In genomic region chr12:117098361-117099217, GRCh38 we compare ENCODE assay signal across 8 cellular contexts. TPM values are rescaled to one million over a fixed set of nuclear protein-coding genes. Genes with fewer than 3 reads are reported as not detected.
A peak's percentile ranks its signal among the peaks of the same experiment; 100 is the strongest.
DNase-seq lines count a peak whose midpoint lies in the region; ATAC-seq and TF ChIP-seq lines count a peak whose summit lies in the region.

No MANE protein-coding gene starts in this region.

- intact Hi-C loops in left colon (cut with DNase I, micrococcal nuclease), result no loop called here

- peaks cover 27% of the 10 kb centered on the region for H3K27me3 Mint-ChIP-seq in activated naive CD8-positive, alpha-beta T cell treated with anti-CD3 and anti-CD28 coated beads, Interleukin-2, amount 10 ng/mL, durations not matched to agents 7 days and 5 days
- H3K27me3 Mint-ChIP-seq in stimulated activated naive B cell treated with anti-CD40 and anti-IgM and Interleukin-4, amounts not matched to agents 10 μg/mL and 1 μg/mL and 100 μg/mL, for 72 hours, result peaks cover 28 to 49% of the 10 kb centered on the region in 2 donors

- no peaks in the 10 kb centered on the region for H3K36me3 ChIP-seq in H7 (replicated peaks; ENCODE audit: control insufficient read depth, insufficient read depth, low read length)
- H3K36me3 ChIP-seq in Loucy (ENCODE audit: insufficient read depth, low read length), result peaks cover 4% of the 10 kb centered on the region; the same call in 1 of the 2 replicates

- H4K20me1 ChIP-seq in Loucy (ENCODE audit: insufficient read depth, low read length, poor library complexity, severe bottlenecking), result peaks cover 50% of the 10 kb centered on the region

- peak overlapping the region; percentile 85; the same call in 1 of the 2 replicates for H2AFZ ChIP-seq in Loucy (ENCODE audit: low read length)

- peaks cover 57% of the 10 kb centered on the region for H3K79me2 ChIP-seq in Loucy (ENCODE audit: insufficient read depth, low read length)

- no peaks in the 10 kb centered on the region for H3K9me2 ChIP-seq in Loucy (replicated peaks; ENCODE audit: low read depth, low read length)

- H3K9me3 Mint-ChIP-seq in activated naive CD8-positive, alpha-beta T cell treated with anti-CD3 and anti-CD28 coated beads, Interleukin-2, amount 10 ng/mL, durations not matched to agents 7 days and 5 days, result no peaks in the 10 kb centered on the region
- no peaks in the 10 kb centered on the region for H3K9me3 Mint-ChIP-seq in stimulated activated naive B cell treated with anti-CD40 and anti-IgM and Interleukin-4, amounts not matched to agents 10 μg/mL and 1 μg/mL and 100 μg/mL, for 72 hours

- H3K9me3 ChIP-seq in Loucy (ENCODE audit: insufficient read depth, low read depth, low read length), result no peaks in the 10 kb centered on the region

- in situ Hi-C loops in GM13976 (cut with MboI; ENCODE audit: low sequenced_read_pairs, unreplicated experiment), result no loop called here

- peak overlapping the region; percentile 99 for H3K4me2 ChIP-seq in Loucy (ENCODE audit: low read depth, low read length, poor library complexity, severe bottlenecking)

- peaks cover 26% of the 10 kb centered on the region for H3K4me1 Mint-ChIP-seq in activated naive CD8-positive, alpha-beta T cell treated with anti-CD3 and anti-CD28 coated beads, Interleukin-2, amount 10 ng/mL, durations not matched to agents 7 days and 5 days
- peaks cover 6 to 15% of the 10 kb centered on the region in 2 donors for H3K4me1 Mint-ChIP-seq in stimulated activated naive B cell treated with anti-CD40 and anti-IgM and Interleukin-4, amounts not matched to agents 10 μg/mL and 1 μg/mL and 100 μg/mL, for 72 hours

- H3K27me3 ChIP-seq in H7 (ENCODE audit: control insufficient read depth, insufficient read depth, low read length) (peaks cover 20% of the 10 kb centered on the region), Loucy (ENCODE audit: insufficient read depth, low read length, poor library complexity, severe bottlenecking) (no peaks in the 10 kb centered on the region)

- peak overlapping the region; percentile 34 for H3K27ac Mint-ChIP-seq in activated naive CD8-positive, alpha-beta T cell treated with anti-CD3 and anti-CD28 coated beads, Interleukin-2, amount 10 ng/mL, durations not matched to agents 7 days and 5 days
- H3K27ac Mint-ChIP-seq in stimulated activated naive B cell treated with anti-CD40 and anti-IgM and Interleukin-4, amounts not matched to agents 10 μg/mL and 1 μg/mL and 100 μg/mL, for 72 hours, result no peak overlapping the region

- H3K9ac ChIP-seq in Loucy (ENCODE audit: low read depth, low read length, poor library complexity, severe bottlenecking), result peak overlapping the region; percentile 83

- POLR2A ChIA-PET in activated naive CD8-positive, alpha-beta T cell treated with anti-CD3 and anti-CD28 coated beads, Interleukin-2, amount 10 ng/mL, durations not matched to agents 7 days and 5 days (lab: Charles Lee), result interaction anchor here (0.6 to 3.6 kb wide), 2 partner anchors 7 to 35 kb away, joined by 3 to 52 read pairs; no protein-coding TSS in a partner anchor

- H3K4me3 Mint-ChIP-seq in activated naive CD8-positive, alpha-beta T cell treated with anti-CD3 and anti-CD28 coated beads, Interleukin-2, amount 10 ng/mL, durations not matched to agents 7 days and 5 days, result peak overlapping the region; percentile 83
- peak overlapping the region; percentile 74 to 77 for H3K4me3 Mint-ChIP-seq in stimulated activated naive B cell treated with anti-CD40 and anti-IgM and Interleukin-4, amounts not matched to agents 10 μg/mL and 1 μg/mL and 100 μg/mL, for 72 hours

- no peaks in the 10 kb centered on the region for H3F3A ChIP-seq in Loucy (ENCODE audit: low read depth)

- ATAC-seq in activated naive CD8-positive, alpha-beta T cell treated with anti-CD3 and anti-CD28 coated beads, Interleukin-2, amount 10 ng/mL, durations not matched to agents 7 days and 5 days (ENCODE audit: low read depth), result peak; percentile 21
- peak; percentile 41 for ATAC-seq in left colon
- peak; percentile 30 to 40 for ATAC-seq in stimulated activated naive B cell treated with anti-CD40 and anti-IgM and Interleukin-4, amounts not matched to agents 10 μg/mL and 1 μg/mL and 100 μg/mL, for 72 hours (replicated peaks)

- peaks cover 65% of the 10 kb centered on the region for H3K4me1 ChIP-seq in Loucy (ENCODE audit: insufficient read depth, low read length, poor library complexity, severe bottlenecking)

- H3K36me3 Mint-ChIP-seq in activated naive CD8-positive, alpha-beta T cell treated with anti-CD3 and anti-CD28 coated beads, Interleukin-2, amount 10 ng/mL, durations not matched to agents 7 days and 5 days, result peaks cover 7% of the 10 kb centered on the region
- peaks cover 0 to 7% of the 10 kb centered on the region in 2 donors for H3K36me3 Mint-ChIP-seq in stimulated activated naive B cell treated with anti-CD40 and anti-IgM and Interleukin-4, amounts not matched to agents 10 μg/mL and 1 μg/mL and 100 μg/mL, for 72 hours

- H3K4me3 ChIP-seq in H7 (ENCODE audit: insufficient read depth, low read depth, low read length) (peak overlapping the region; percentile 56), Loucy (ENCODE audit: low read length, poor library complexity, severe bottlenecking) (peak overlapping the region; percentile 96)

- DNase-seq in GM13976 (ENCODE audit: low spot score), result peak; percentile 80
- DNase-seq in H7, result peak; percentile 89
- DNase-seq in activated naive CD8-positive, alpha-beta T cell treated with anti-CD3 and anti-CD28 coated beads, Interleukin-2, amount 10 ng/mL, durations not matched to agents 7 days and 5 days, result peak; percentile 48
- peak in 1 of 2 donors; percentile 27 for DNase-seq in left colon
- DNase-seq in stimulated activated naive B cell treated with anti-CD40 and anti-IgM and Interleukin-4, amounts not matched to agents 10 μg/mL and 1 μg/mL and 100 μg/mL, for 72 hours, result peak; percentile 10
- no peak for DNase-seq in COR-L47 (lab: John Stamatoyannopoulos, UW)
- DNase-seq in NCI-H2171 (lab: John Stamatoyannopoulos, UW), result no peak

- TF ChIP-seq CTCF in GM13976 (IDR thresholded peaks at IDR 0.05; ENCODE audit: borderline replicate concordance, control extremely low read depth, extremely low read depth, insufficient read depth, missing control alignments) (no peak), Loucy (conservative IDR thresholded peaks at IDR 0.05; ENCODE audit: low read length) (no peak)

RNA-seq across cellular contexts. Expression of gene TESC, which starts 0.6 kb away (rescaled TPM):
- total RNA-seq in H7 (2014; rRNA removed; shearing (Covaris generic)), result 15.8 and 18.3 TPM in 2 replicates
- total RNA-seq in activated naive CD8-positive, alpha-beta T cell treated with anti-CD3 and anti-CD28 coated beads, Interleukin-2, amount 10 ng/mL, durations not matched to agents 7 days and 5 days, result 10 to 100 TPM; 47.0 to 57.2 TPM
- total RNA-seq in left colon, result 1 to 10 TPM; 1.7 to 2.3 TPM

Comparison
In these comparisons a context has a peak if more than half of its experiments do, and no peak if none do; other contexts are left out.
1. DNase-seq: peak in GM13976 (single experiment), H7 (single experiment), activated naive CD8-positive, alpha-beta T cell treated with anti-CD3 and anti-CD28 coated beads, Interleukin-2, amount 10 ng/mL, durations not matched to agents 7 days and 5 days (single experiment) and stimulated activated naive B cell treated with anti-CD40 and anti-IgM and Interleukin-4, amounts not matched to agents 10 μg/mL and 1 μg/mL and 100 μg/mL, for 72 hours (single experiment); none in COR-L47 (single experiment) and NCI-H2171 (single experiment).
2. Peak in every context shown above with its lines, with median percentiles within 50 percentile points of each other: ATAC-seq.